ENCODE assay signal across 8 cellular contexts in genomic region chr3:24495334-24495994, GRCh38. TPM values are rescaled to one million over a fixed set of nuclear protein-coding genes. Genes with fewer than 3 reads are reported as not detected.
DNase-seq lines count a peak whose midpoint lies in the region; ATAC-seq, FAIRE-seq and TF ChIP-seq lines count a peak whose summit lies in the region.

No MANE protein-coding gene starts in this region.

- peaks cover 0 to 11% (median 2%) of the 10 kb centered on the region in 6 donors for H3K9me3 Mint-ChIP-seq in immature natural killer cell

- no peak for FAIRE-seq in small intestine (lab: Jason Lieb, UNC)

- H3K36me3 ChIP-seq in ACC112 (ENCODE audit: insufficient read depth, low read length) (no peaks in the 10 kb centered on the region), body of pancreas (replicated peaks in 1 of 2; ENCODE audit: insufficient read depth in 1 of 2, low read depth in 2 of 2) (no peaks in the 10 kb centered on the region), small intestine (ENCODE audit: control insufficient read depth in 2 of 2, insufficient read depth in 2 of 2, low read length in 2 of 2) (no peaks in the 10 kb centered on the region)

- intact Hi-C loops in body of pancreas (cut with DNase I) = no loop called here

- H2AFZ ChIP-seq in ACC112 (ENCODE audit: low read length, unreplicated experiment) = peak overlapping the region; percentile 86

- 2 to 5% methylated on average over 30 to 61 of the region's 61 CpGs for WGBS in body of pancreas, 2 donors
- WGBS in small intestine, 3 donors = 1 to 7% (median 4%) methylated on average over 41 to 61 of the region's 61 CpGs

- H3K27ac Mint-ChIP-seq in immature natural killer cell = no peak overlapping the region

- H3K9me3 ChIP-seq in body of pancreas (no peaks in the 10 kb centered on the region), small intestine (ENCODE audit: control insufficient read depth, low read depth) (no peaks in the 10 kb centered on the region)

- H3K27me3 Mint-ChIP-seq in immature natural killer cell (ENCODE audit: low read depth in 3 of 3) = peaks cover 2 to 27% (median 4%) of the 10 kb centered on the region in 3 donors

- peak; percentile 73 to 78 (median 74) for DNase-seq in body of pancreas
- DNase-seq in immature natural killer cell = no peak
- peak; percentile 78 for DNase-seq in small intestine
- no peak for DNase-seq in AG08396 (ENCODE audit: low spot score)
- no peak for DNase-seq in NCI-H2171 treated with DMSO at 0.1 percent for 48 hours (lab: John Stamatoyannopoulos, UW)

- H3K27me3 ChIP-seq in ACC112 (ENCODE audit: insufficient read depth, low read length) (no peaks in the 10 kb centered on the region), body of pancreas (no peaks in the 10 kb centered on the region), small intestine (ENCODE audit: control insufficient read depth in 2 of 2, insufficient read depth in 2 of 2, low read length in 2 of 2) (peaks cover 0 to 2% of the 10 kb centered on the region in 2 donors)

- peaks cover 1 to 6% of the 10 kb centered on the region in 2 donors for H3K4me1 Mint-ChIP-seq in immature natural killer cell

- peak overlapping the region in 3 of 5 donors; percentile 9 to 59 (median 27) for H3K4me3 Mint-ChIP-seq in immature natural killer cell

- ATAC-seq in HG02759 (IDR thresholded peaks at IDR 0.05; ENCODE audit: unreplicated experiment) (peak; percentile 3), body of pancreas (peak; percentile 70), HG02870 (IDR thresholded peaks at IDR 0.05; ENCODE audit: unreplicated experiment) (no peak)

- H3K4me3 ChIP-seq in ACC112 (ENCODE audit: low read depth, low read length) (peak overlapping the region; percentile 84), body of pancreas (peak overlapping the region; percentile 26 to 68), small intestine (ENCODE audit: low read depth in 1 of 2, low read length in 2 of 2) (peak overlapping the region; percentile 55 to 82)

- H3K4me1 ChIP-seq in ACC112 (ENCODE audit: control insufficient read depth, insufficient read depth, low read length, unreplicated experiment) (peaks cover 25% of the 10 kb centered on the region), body of pancreas (peaks cover 22% of the 10 kb centered on the region), small intestine (ENCODE audit: control insufficient read depth in 2 of 2, insufficient read depth in 1 of 2, low read depth in 1 of 2, low read length in 1 of 2) (peaks cover under 1 to 3% of the 10 kb centered on the region in 2 donors)

- H3K27ac ChIP-seq in ACC112 (ENCODE audit: low read depth, low read length) (no peak overlapping the region), body of pancreas (peak overlapping the region; percentile 94 to 98 (median 96)), small intestine (ENCODE audit: low read depth in 1 of 2, low read length in 1 of 2) (peak overlapping the region; percentile 82 to 97)

- TF ChIP-seq CTCF in body of pancreas (IDR thresholded peaks at IDR 0.05) = peak; percentile 3 to 43 (median 19)

- TF ChIP-seq POLR2A in body of pancreas (IDR thresholded peaks at IDR 0.05) = peak; percentile 41 to 84 (median 68)

- H3K36me3 Mint-ChIP-seq in immature natural killer cell = peaks cover 0 to 3% (median 0%) of the 10 kb centered on the region in 3 donors

- peaks cover 7% of the 10 kb centered on the region for H3K79me2 ChIP-seq in ACC112 (ENCODE audit: control insufficient read depth, insufficient read depth, low read length, unreplicated experiment)

RNA-seq across cellular contexts. Expression of gene THRB, which starts 0.8 kb away (rescaled TPM):
- total RNA-seq in body of pancreas = 1 to 10 TPM; 6.7 to 6.9 TPM
- polyA plus RNA-seq in immature natural killer cell (not detected), small intestine (1 to 10 TPM; 3.2 to 5.4 (median 3.3) TPM)

Comparison
In these comparisons a context has a peak if more than half of its experiments do, and no peak if none do; other contexts are left out.
1. DNase-seq: peak in body of pancreas (4 of 4) and small intestine (single experiment); none in immature natural killer cell (0 of 3), AG08396 (single experiment) and NCI-H2171 treated with DMSO at 0.1 percent for 48 hours (single experiment).
2. RNA of gene THRB, which starts 0.8 kb away (polyA plus RNA-seq): 3.2 to 5.4 TPM in small intestine; not detected in immature natural killer cell; every median in the first group is over 4 times any median in the second.
3. Peak in every context shown above with its lines, with median percentiles within 50 percentile points of each other: H3K4me3 ChIP-seq.